Comparison of ENCODE assay signal across 23 cellular contexts in the genomic region with DNA sequence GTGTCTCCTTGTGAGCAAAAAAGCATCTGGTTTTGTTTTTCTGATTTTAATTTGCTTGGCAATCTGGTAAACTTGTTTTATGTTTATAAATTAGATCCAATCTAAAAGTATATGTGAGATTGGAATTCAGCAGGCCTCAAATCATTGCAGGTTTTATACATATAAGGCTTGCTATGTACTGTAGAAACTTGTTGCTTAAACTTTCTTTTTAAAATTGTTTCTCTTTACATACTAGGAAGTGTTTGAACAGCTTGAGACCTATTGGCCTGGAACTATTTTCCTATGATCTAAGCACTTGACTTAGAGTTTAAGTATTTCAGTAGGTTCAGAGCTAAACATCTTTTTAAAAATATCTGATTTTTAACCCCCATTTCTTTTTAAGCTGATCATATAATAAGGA.
A peak's percentile ranks its signal among the peaks of the same experiment; 100 is the strongest.
DNase-seq lines count a peak whose midpoint lies in the region; ATAC-seq, FAIRE-seq and TF ChIP-seq lines count a peak whose summit lies in the region.
"Had no signal": no experiment of that assay in that cellular context is flagged by ENCODE, and none has a peak within 500 bp of the region (broad histone marks: within the 10 kb centered on the region; RNA-seq: fewer than 3 reads in every experiment).

No MANE protein-coding gene starts in this region.

- no TSS peak for BruUV-seq in A673 (replicated peaks; lab: Mats Ljungman, UMichigan)

- no peaks in the 10 kb centered on the region for H3K27me3 ChIP-seq in A673 (replicated peaks; ENCODE audit: insufficient read depth, low read depth, low read length, poor library complexity)
- H3K27me3 ChIP-seq: upper lobe of left lung had no signal

- no peaks in the 10 kb centered on the region for H3K4me1 ChIP-seq in A673 (ENCODE audit: insufficient read depth, low read length, poor library complexity, severe bottlenecking)
- H3K4me1 ChIP-seq: upper lobe of left lung had no signal

- ATAC-seq in SK-N-SH treated with all-trans-retinoic acid at 6 μM for 48 hours (peak; percentile 49; the same call in 2 of the 3 replicates), GM19463 (IDR thresholded peaks at IDR 0.05; ENCODE audit: unreplicated experiment) (no peak)
- ATAC-seq: esophagus mucosa; left cardiac atrium; natural killer cell treated with Interleukin-12 subunit alpha and Interleukin-12 subunit beta and Interleukin-15 and Interleukin-18, amount 100 ng/mL, for 72 hours had no signal

- no peak overlapping the region for H3K27ac ChIP-seq in A673 (ENCODE audit: low read depth, low read length, poor library complexity, severe bottlenecking)
- H3K27ac ChIP-seq: upper lobe of left lung, WERI-Rb-1 had no signal

- DNase-seq in fibroblast of gingiva (ENCODE audit: low read depth) (peak; percentile 29), renal cortical epithelial cell (ENCODE audit: low read depth) (peak; percentile 14), Kasumi-1 (lab: John Stamatoyannopoulos, UW) (no peak), A673 (ENCODE audit: low spot score) (no peak)
- DNase-seq: activated CD4-positive, alpha-beta T cell treated with anti-CD3 and anti-CD28 coated beads for 48 hours; activated CD8-positive, alpha-beta memory T cell treated with anti-CD3 and anti-CD28 coated beads for 24 hours; anterior cingulate cortex; DND-41; hippocampal formation; left cardiac atrium; MV-4-11; NCI-H446; occipital lobe; stimulated activated CD4-positive, alpha-beta T cell treated with anti-CD3 and anti-CD28 coated beads, Interleukin-15, amount 100 ng/mL, for 24 hours; stimulated activated naive CD4-positive, alpha-beta T cell; WERI-Rb-1 had no signal

- POLR2A ChIA-PET in A673 (lab: Charles Lee; ENCODE audit: low non-redundant PET), result no interaction called here

- intact Hi-C loops in A673 (cut with micrococcal nuclease; ENCODE audit: unreplicated experiment), result no loop called here

- no peak for TF ChIP-seq CTCF in A673 (conservative IDR thresholded peaks at IDR 0.05; ENCODE audit: low read depth, low read length)

- H3K36me3 ChIP-seq in A673 (ENCODE audit: insufficient read depth, low read length, poor library complexity, severe bottlenecking), result no peaks in the 10 kb centered on the region
- H3K36me3 ChIP-seq: upper lobe of left lung, WERI-Rb-1 had no signal

- H3K9me3 ChIP-seq in A673 (ENCODE audit: low read depth, low read length, poor library complexity, severe bottlenecking), result no peaks in the 10 kb centered on the region
- H3K9me3 ChIP-seq: upper lobe of left lung had no signal

- CTCF ChIA-PET in A673 (lab: Charles Lee), result no interaction called here

- peak; percentile 94 for FAIRE-seq in G401.6 (lab: Jason Lieb, UNC)
- FAIRE-seq: GM18507 had no signal

- no peak overlapping the region for H3K4me3 ChIP-seq in A673 (ENCODE audit: low read depth, low read length, poor library complexity, severe bottlenecking)
- H3K4me3 ChIP-seq: upper lobe of left lung had no signal

TF ChIP-seq in SK-N-SH treated with all-trans-retinoic acid at 6 μM for 48 hours, 23 proteins besides CTCF, POLR2A, EP300 and RAD21:
- TF ChIP-seq ZNF8 (CRISPR knock-in tag; IDR thresholded peaks at IDR 0.05), result no peak
- TF ChIP-seq TCF4 (CRISPR knock-in tag; IDR thresholded peaks at IDR 0.05; ENCODE audit: borderline replicate concordance), result peak; percentile 45; the same call in 1 of the 2 replicates

Comparison
In these comparisons a context has a peak if more than half of its experiments do, and no peak if none do; other contexts are left out.
1. DNase-seq: peak in fibroblast of gingiva (single experiment) and renal cortical epithelial cell (single experiment); none in Kasumi-1 (0 of 2) and A673 (single experiment).